In genomic region chr6:31730631-31731086, GRCh38 we compare ENCODE assay signal across 8 cellular contexts. TPM values are rescaled to one million over a fixed set of nuclear protein-coding genes. Genes with fewer than 3 reads are reported as not detected.
DNase-seq lines count a peak whose midpoint lies in the region; ATAC-seq and TF ChIP-seq lines count a peak whose summit lies in the region.

No MANE protein-coding gene starts in this region.

- TF ChIP-seq POLR2A in adrenal gland (IDR thresholded peaks at IDR 0.05): no peak

- H3K27me3 Mint-ChIP-seq in activated T-cell treated with anti-CD3 and anti-CD28 coated beads, Interleukin-2, amount 50 U/mL, for 24 hours: no peaks in the 10 kb centered on the region

- 91 to 93% (median 92%) methylated on average over 10 to 11 of the region's 11 CpGs for WGBS in adrenal gland, 4 donors

- no peak for ATAC-seq in lower lobe of right lung
- no peak for ATAC-seq in thoracic aorta (ENCODE audit: insufficient number of reproducible peaks, low FRiP score, low read depth)
- no peak for ATAC-seq in HG02623 (IDR thresholded peaks at IDR 0.05; ENCODE audit: unreplicated experiment)

- TF ChIP-seq CTCF in adrenal gland (IDR thresholded peaks at IDR 0.05) (no peak), lower lobe of right lung (IDR thresholded peaks at IDR 0.05) (no peak), thoracic aorta (IDR thresholded peaks at IDR 0.05) (no peak)

- H3K9me3 Mint-ChIP-seq in activated T-cell treated with anti-CD3 and anti-CD28 coated beads, Interleukin-2, amount 50 U/mL, for 24 hours: no peaks in the 10 kb centered on the region

- H3K4me3 ChIP-seq in adrenal gland (no peak overlapping the region), lower lobe of right lung (peak overlapping the region; percentile 91), thoracic aorta (peak overlapping the region; percentile 99)

- H3K27ac ChIP-seq in adrenal gland: peak overlapping the region in 3 of 5 donors; percentile 58 to 93 (median 86)
- H3K27ac ChIP-seq in lower lobe of right lung: peak overlapping the region; percentile 93
- H3K27ac ChIP-seq in thoracic aorta: peak overlapping the region; percentile 97 to 98

- H3K4me1 Mint-ChIP-seq in activated T-cell treated with anti-CD3 and anti-CD28 coated beads, Interleukin-2, amount 50 U/mL, for 24 hours (ENCODE audit: low read depth): peaks cover 70% of the 10 kb centered on the region

- peaks cover 0 to 37% of the 10 kb centered on the region in 2 donors for H3K36me3 ChIP-seq in adrenal gland (replicated peaks in 1 of 2)
- H3K36me3 ChIP-seq in lower lobe of right lung: peaks cover 64% of the 10 kb centered on the region
- peaks cover 55% of the 10 kb centered on the region for H3K36me3 ChIP-seq in thoracic aorta

- H3K27me3 ChIP-seq in adrenal gland (no peaks in the 10 kb centered on the region), lower lobe of right lung (ENCODE audit: low read depth) (no peaks in the 10 kb centered on the region), thoracic aorta (replicated peaks; ENCODE audit: insufficient read depth) (no peaks in the 10 kb centered on the region)

- no peak for DNase-seq in activated T-cell treated with anti-CD3 and anti-CD28 coated beads, Interleukin-2, amount 50 U/mL, for 24 hours
- no peak for DNase-seq in activated T-cell treated with anti-CD3 and anti-CD28 coated beads, Interleukin-2, amount 50 U/mL, for 1 hour
- DNase-seq in adrenal gland (no peak), lower lobe of right lung (no peak), thoracic aorta (ENCODE audit: low spot score) (no peak), NCI-H345 treated with DMSO at 0.1 percent for 48 hours (lab: John Stamatoyannopoulos, UW; ENCODE audit: unreplicated experiment) (no peak), NCI-H1436 (lab: John Stamatoyannopoulos, UW) (no peak)

- H3K9me3 ChIP-seq in adrenal gland (replicated peaks in 1 of 3) (no peaks in the 10 kb centered on the region), lower lobe of right lung (no peaks in the 10 kb centered on the region), thoracic aorta (no peaks in the 10 kb centered on the region)

- peaks cover 14 to 66% of the 10 kb centered on the region in 2 donors for H3K4me1 ChIP-seq in adrenal gland (replicated peaks in 1 of 2)
- H3K4me1 ChIP-seq in lower lobe of right lung: peaks cover 79% of the 10 kb centered on the region
- H3K4me1 ChIP-seq in thoracic aorta (ENCODE audit: control insufficient read depth in 1 of 2, low read depth in 2 of 2): peaks cover 26 to 45% of the 10 kb centered on the region in 2 donors

- H3K36me3 Mint-ChIP-seq in activated T-cell treated with anti-CD3 and anti-CD28 coated beads, Interleukin-2, amount 50 U/mL, for 24 hours (ENCODE audit: low read depth): peaks cover 74% of the 10 kb centered on the region

- peak overlapping the region; percentile 84 for H3K27ac Mint-ChIP-seq in activated T-cell treated with anti-CD3 and anti-CD28 coated beads, Interleukin-2, amount 50 U/mL, for 24 hours

- peak overlapping the region; percentile 80 for H3K4me3 Mint-ChIP-seq in activated T-cell treated with anti-CD3 and anti-CD28 coated beads, Interleukin-2, amount 50 U/mL, for 24 hours

- intact Hi-C loops in adrenal gland (cut with DNase I) (loop anchor here in 1 of 2 donors (10.0 kb wide), 1 partner anchor 1684 kb away; the partner anchor contains the start of genes CUTA and PHF1), lower lobe of right lung (cut with DNase I) (loop anchor here (10.0 kb wide), 1 partner anchor 104 kb away; no protein-coding TSS in a partner anchor)

RNA-seq across cellular contexts. Expression of gene DDAH2, which starts 1.6 kb away (rescaled TPM):
- total RNA-seq in adrenal gland: 10 to 100 TPM; 21.1 to 52.7 (median 33.1) TPM
- 100 to 1,000 TPM in 2 of 3 donors, 1 to 10 TPM in 1; 6.4 to 202 (median 138) TPM for polyA plus RNA-seq in adrenal gland
- total RNA-seq in lower lobe of right lung: 67.0 TPM
- total RNA-seq in thoracic aorta: 100 to 1,000 TPM; 136 TPM

RNA-seq across cellular contexts. Expression of gene CLIC1, which starts 5.7 kb away (rescaled TPM):
- total RNA-seq in adrenal gland: 100 to 1,000 TPM; 176 to 281 (median 217) TPM
- 100 to 1,000 TPM; 109 to 252 (median 146) TPM for polyA plus RNA-seq in adrenal gland
- total RNA-seq in lower lobe of right lung: 310 TPM
- total RNA-seq in thoracic aorta: 100 to 1,000 TPM; 222 to 251 TPM

RNA-seq across cellular contexts. Expression of gene MPIG6B, which starts 7.5 kb away (rescaled TPM):
- under 1 TPM in 1 of 8 donors, not detected in 7; 0.65 TPM for total RNA-seq in adrenal gland
- under 1 TPM in 2 of 3 donors, not detected in 1; 0.07 to 0.08 TPM for polyA plus RNA-seq in adrenal gland
- 2.6 TPM for total RNA-seq in lower lobe of right lung
- not detected for total RNA-seq in thoracic aorta

RNA-seq across cellular contexts. Expression of gene LY6G6C, which starts 9.1 kb away (rescaled TPM):
- total RNA-seq in adrenal gland (not detected), lower lobe of right lung (not detected), thoracic aorta (not detected)
- polyA plus RNA-seq in adrenal gland: not detected

RNA-seq across cellular contexts. Expression of gene MSH5, which starts 9.1 kb away (rescaled TPM):
- total RNA-seq in adrenal gland (10 to 100 TPM in 2 of 8 donors, 1 to 10 TPM in 6; 3.0 to 16.7 (median 5.8) TPM), lower lobe of right lung (14.9 TPM), thoracic aorta (10 to 100 TPM in 1 of 2 donors, 1 to 10 TPM in 1; 5.7 to 10.5 TPM)
- polyA plus RNA-seq in adrenal gland: 10 to 100 TPM in 2 of 3 donors, 1 to 10 TPM in 1; 3.6 to 24.5 (median 16.8) TPM

Comparison
In these comparisons a context has a peak if more than half of its experiments do, and no peak if none do; other contexts are left out.
1. H3K4me3 ChIP-seq: peak in lower lobe of right lung (single experiment) and thoracic aorta (single experiment); none in adrenal gland (0 of 4).
2. Peak in every context shown above with its lines, with median percentiles within 50 percentile points of each other: H3K27ac ChIP-seq.